In genomic region chr21:42103843-42104242, GRCh38 we compare ENCODE assay signal across 25 cellular contexts. TPM values are rescaled to one million over a fixed set of nuclear protein-coding genes. Genes with fewer than 3 reads are reported as not detected.
DNase-seq lines count a peak whose midpoint lies in the region; ATAC-seq and TF ChIP-seq lines count a peak whose summit lies in the region.
"Had no signal": no experiment of that assay in that cellular context is flagged by ENCODE, and none has a peak within 500 bp of the region (broad histone marks: within the 10 kb centered on the region; RNA-seq: fewer than 3 reads in every experiment).

No MANE protein-coding gene starts in this region.

- H3K9me3 Mint-ChIP-seq in chondrocyte (ENCODE audit: low read depth), result no peaks in the 10 kb centered on the region
- H3K9me3 Mint-ChIP-seq: CD14-positive monocyte; CD4-positive, alpha-beta T cell; CD8-positive, alpha-beta memory T cell; GM23338; HFFc6 had no signal

- H3K9ac ChIP-seq in neuronal stem cell (ENCODE audit: low read depth, low read length, poor library complexity), result peak overlapping the region; percentile 50
- no peak overlapping the region for H3K9ac ChIP-seq in mesendoderm (ENCODE audit: low read length)
- H3K9ac ChIP-seq: BLaER1 treated with 17β-estradiol and CSF1 and Interleukin-3, amounts not matched to agents 10 nM and 100 nM had no signal

- no peaks in the 10 kb centered on the region for H3K79me2 ChIP-seq in hepatocyte
- no peaks in the 10 kb centered on the region for H3K79me2 ChIP-seq in mesendoderm (ENCODE audit: control insufficient read depth, insufficient read depth, low read length)

- no peak overlapping the region for H3K4me2 ChIP-seq in hepatocyte
- no peak overlapping the region for H3K4me2 ChIP-seq in neuronal stem cell (ENCODE audit: insufficient read depth, low read length, poor library complexity, severe bottlenecking)
- H3K4me2 ChIP-seq in mesendoderm (ENCODE audit: low read length), result no peak overlapping the region
- H3K4me2 ChIP-seq: A549, GM23338 had no signal

- peak overlapping the region; percentile 38 for H3K23ac ChIP-seq in neuronal stem cell (ENCODE audit: low read depth, low read length, poor library complexity)
- H3K23ac ChIP-seq in mesendoderm (ENCODE audit: low read length), result no peak overlapping the region

- H3K4me3 ChIP-seq in heart right ventricle (no peak overlapping the region), hepatocyte (no peak overlapping the region), neuronal stem cell (ENCODE audit: low read length in 2 of 2) (no peak overlapping the region), mesendoderm (ENCODE audit: low read length) (no peak overlapping the region)
- H3K4me3 ChIP-seq: A549; BLaER1 treated with 17β-estradiol and CSF1 and Interleukin-3, amounts not matched to agents 10 nM and 100 nM; GM23338; HAP-1 had no signal

- H3K4me3 Mint-ChIP-seq in chondrocyte (ENCODE audit: unreplicated experiment), result no peak overlapping the region
- H3K4me3 Mint-ChIP-seq: CD4-positive, alpha-beta T cell; CD8-positive, alpha-beta memory T cell; GM23338; HFFc6 had no signal

- no peak overlapping the region for H2BK12ac ChIP-seq in neuronal stem cell (ENCODE audit: low read length)

- H2AFZ ChIP-seq in hepatocyte (no peak overlapping the region), neuronal stem cell (ENCODE audit: low read length) (no peak overlapping the region)
- H2AFZ ChIP-seq: GM23338 had no signal

- H3K27me3 ChIP-seq in heart right ventricle, result peaks cover 0 to 42% (median 7%) of the 10 kb centered on the region in 7 donors
- H3K27me3 ChIP-seq in hepatocyte, result no peaks in the 10 kb centered on the region
- peaks cover 0 to 9% (median 0%) of the 10 kb centered on the region in 3 experiments for H3K27me3 ChIP-seq in neuronal stem cell (ENCODE audit: control insufficient read depth in 3 of 3, insufficient read depth in 3 of 3, low read depth in 1 of 3, low read length in 3 of 3)
- H3K27me3 ChIP-seq in mesendoderm (ENCODE audit: insufficient read depth, low read length, poor library complexity), result no peaks in the 10 kb centered on the region

- H3K56ac ChIP-seq in mesendoderm (ENCODE audit: low read length), result no peak overlapping the region

- H3K9me2 ChIP-seq in hepatocyte (replicated peaks; ENCODE audit: insufficient read depth), result no peaks in the 10 kb centered on the region

- intact Hi-C loops in Right ventricle myocardium inferior (cut with DNase I), result no loop called here
- intact Hi-C loops in heart right ventricle (cut with DNase I), result loop anchor here in 1 of 10 donors (10.0 kb wide), 1 partner anchor 89 kb away; the partner anchor contains the start of gene ZBTB21

- H2BK5ac ChIP-seq in neuronal stem cell (ENCODE audit: low read length), result no peak overlapping the region
- H2BK5ac ChIP-seq in mesendoderm (ENCODE audit: low read length), result no peak overlapping the region

- no peak overlapping the region for H3K14ac ChIP-seq in neuronal stem cell (ENCODE audit: low read length)

- ATAC-seq in Right ventricle myocardium inferior (no peak), heart right ventricle (no peak), HG03039 (IDR thresholded peaks at IDR 0.05; ENCODE audit: unreplicated experiment) (no peak)
- ATAC-seq: A549, GM23338 had no signal

- 90 to 92% methylated on average over 13 of the region's 13 CpGs for WGBS in heart right ventricle, 2 donors
- 94% methylated on average over 13 of the region's 13 CpGs for WGBS in hepatocyte (ENCODE audit: low lambda C conversion rate, missing lambda C conversion rate)
- no CpG with 5 or more reads among the region's 13 CpGs for WGBS in neuronal stem cell (ENCODE audit: extremely low coverage in 2 of 2, insufficient read length in 2 of 2, insufficient replicate concordance in 1 of 2), 2 donors
- no CpG with 5 or more reads among the region's 13 CpGs for WGBS in mesendoderm (ENCODE audit: extremely low coverage, insufficient coverage, low lambda C conversion rate)

- H3K4me1 Mint-ChIP-seq in chondrocyte (ENCODE audit: low read depth), result peaks cover 19% of the 10 kb centered on the region

- H3K36me3 ChIP-seq in heart right ventricle (no peaks in the 10 kb centered on the region), hepatocyte (replicated peaks; ENCODE audit: insufficient read depth, low read depth) (no peaks in the 10 kb centered on the region), neuronal stem cell (replicated peaks in 1 of 2; ENCODE audit: control insufficient read depth in 2 of 2, insufficient read depth in 2 of 2, low read length in 2 of 2) (no peaks in the 10 kb centered on the region), mesendoderm (ENCODE audit: control insufficient read depth, insufficient read depth, low read length) (no peaks in the 10 kb centered on the region)
- H3K36me3 ChIP-seq: BE2C; BLaER1 treated with 17β-estradiol and CSF1 and Interleukin-3, amounts not matched to agents 10 nM and 100 nM; HAP-1 had no signal

- DNase-seq in Right ventricle myocardium inferior (ENCODE audit: missing footprints), result peak; percentile 48
- DNase-seq in heart right ventricle, result no peak
- DNase-seq in chondrocyte (ENCODE audit: low spot score), result peak; percentile 74
- DNase-seq in hepatocyte (ENCODE audit: low spot score), result no peak
- DNase-seq in neuronal stem cell (ENCODE audit: low spot score), result no peak
- no peak for DNase-seq in SKM-1 (lab: John Stamatoyannopoulos, UW; ENCODE audit: unreplicated experiment)
- DNase-seq in mesendoderm, result no peak
- DNase-seq: 8988T; ACHN; AML-193; BE2C; Calu3; CD4-positive, alpha-beta T cell; CD8-positive, alpha-beta memory T cell; DMS53; DMS79 treated with DMSO at 0.1 percent for 48 hours; GF-D8; HFFc6 had no signal

- H3K4ac ChIP-seq in neuronal stem cell (ENCODE audit: low read length), result no peak overlapping the region
- no peak overlapping the region for H3K4ac ChIP-seq in mesendoderm (ENCODE audit: low read depth, low read length)

- TF ChIP-seq CTCF in heart right ventricle (IDR thresholded peaks at IDR 0.05) (no peak), chondrocyte (IDR thresholded peaks at IDR 0.05) (no peak), hepatocyte (IDR thresholded peaks at IDR 0.05; ENCODE audit: poor library complexity) (no peak)

- no peak overlapping the region for H3K27ac Mint-ChIP-seq in chondrocyte (ENCODE audit: unreplicated experiment)
- H3K27ac Mint-ChIP-seq: CD14-positive monocyte; CD4-positive, alpha-beta T cell; GM23338; HFFc6 had no signal

- H3K4me1 ChIP-seq in heart right ventricle (peaks cover 0 to 9% (median 5%) of the 10 kb centered on the region in 9 donors), hepatocyte (ENCODE audit: insufficient read depth) (peaks cover 23% of the 10 kb centered on the region), neuronal stem cell (ENCODE audit: control insufficient read depth in 2 of 2, insufficient read depth in 1 of 2, low read depth in 1 of 2, low read length in 2 of 2) (no peaks in the 10 kb centered on the region), mesendoderm (ENCODE audit: control insufficient read depth, low read depth, low read length) (no peaks in the 10 kb centered on the region)
- H3K4me1 ChIP-seq: A549, BE2C, HAP-1 had no signal

- no peaks in the 10 kb centered on the region for H3K27me3 Mint-ChIP-seq in chondrocyte (ENCODE audit: low read depth)
- H3K27me3 Mint-ChIP-seq: CD4-positive, alpha-beta T cell had no signal

- H2AK5ac ChIP-seq in neuronal stem cell (ENCODE audit: low read depth, low read length) (no peak overlapping the region), mesendoderm (ENCODE audit: low read length) (no peak overlapping the region)

- H2BK120ac ChIP-seq in neuronal stem cell (ENCODE audit: low read depth, low read length) (no peak overlapping the region), mesendoderm (ENCODE audit: low read depth, low read length) (no peak overlapping the region)

- H3K18ac ChIP-seq in neuronal stem cell (ENCODE audit: low read length) (no peak overlapping the region), mesendoderm (ENCODE audit: low read length) (no peak overlapping the region)

- H4K5ac ChIP-seq in mesendoderm (ENCODE audit: low read length), result no peak overlapping the region

- H4K8ac ChIP-seq in neuronal stem cell (ENCODE audit: low read depth, low read length), result no peak overlapping the region
- no peak overlapping the region for H4K8ac ChIP-seq in mesendoderm (ENCODE audit: low read depth, low read length)

- no peaks in the 10 kb centered on the region for H3K36me3 Mint-ChIP-seq in chondrocyte (ENCODE audit: low read depth)
- H3K36me3 Mint-ChIP-seq: CD14-positive monocyte; CD8-positive, alpha-beta memory T cell had no signal

- peak overlapping the region; percentile 17 for H2BK15ac ChIP-seq in neuronal stem cell (ENCODE audit: low read length)
- H2BK15ac ChIP-seq in mesendoderm (replicated peaks; ENCODE audit: low read depth), result no peak overlapping the region

- H3K27ac ChIP-seq in heart right ventricle, result no peak overlapping the region
- peak overlapping the region; percentile 84 for H3K27ac ChIP-seq in hepatocyte
- no peak overlapping the region for H3K27ac ChIP-seq in neuronal stem cell (replicated peaks; ENCODE audit: low read length)
- no peak overlapping the region for H3K27ac ChIP-seq in mesendoderm (ENCODE audit: low read depth, low read length)
- H3K27ac ChIP-seq: A549; BLaER1 treated with 17β-estradiol and CSF1 and Interleukin-3, amounts not matched to agents 10 nM and 100 nM had no signal

- no peaks in the 10 kb centered on the region for H4K20me1 ChIP-seq in hepatocyte (ENCODE audit: insufficient read depth, poor library complexity, severe bottlenecking)

- no peaks in the 10 kb centered on the region for H3K9me3 ChIP-seq in heart right ventricle
- H3K9me3 ChIP-seq in hepatocyte (ENCODE audit: low read depth), result no peaks in the 10 kb centered on the region
- H3K9me3 ChIP-seq in neuronal stem cell (replicated peaks in 1 of 2; ENCODE audit: control insufficient read depth in 2 of 2, insufficient read depth in 1 of 2, low read depth in 1 of 2, low read length in 2 of 2), result no peaks in the 10 kb centered on the region
- H3K9me3 ChIP-seq: A549; BE2C; BLaER1 treated with 17β-estradiol and CSF1 and Interleukin-3, amounts not matched to agents 10 nM and 100 nM; HAP-1 had no signal

- H3K79me1 ChIP-seq in neuronal stem cell (ENCODE audit: low read depth, low read length) (no peaks in the 10 kb centered on the region), mesendoderm (ENCODE audit: low read length) (no peaks in the 10 kb centered on the region)

- H4K91ac ChIP-seq in neuronal stem cell (ENCODE audit: low read depth, low read length, poor library complexity), result no peak overlapping the region

RNA-seq across cellular contexts. Expression of gene UMODL1, which starts 32.7 kb away (rescaled TPM):
- not detected for total RNA-seq in Right ventricle myocardium inferior
- under 1 TPM in 3 of 10 donors, not detected in 7; 0.13 to 0.31 (median 0.25) TPM for total RNA-seq in heart right ventricle
- not detected for polyA plus RNA-seq in heart right ventricle
- 0.29 TPM in 1 of 3 replicates, not detected in the others for total RNA-seq in chondrocyte
- 0.16 and 0.47 TPM in 2 replicates for total RNA-seq in hepatocyte
- 0.15 TPM in 1 of 2 replicates, not detected in the other for polyA plus RNA-seq in hepatocyte
- not detected for polyA plus RNA-seq in neuronal stem cell (2013, experiment 1 of 2)
- not detected for polyA plus RNA-seq in neuronal stem cell (2013, experiment 2 of 2)
- polyA plus RNA-seq in mesendoderm (2013, experiment 1 of 2), result 0.07 TPM
- polyA plus RNA-seq in mesendoderm (2013, experiment 2 of 2), result 0.07 TPM
- total RNA-seq: Calu3, G401, GM23338, HFFc6 had no signal
- polyA plus RNA-seq: A549; CD14-positive monocyte; CD8-positive, alpha-beta memory T cell; GM23338 had no signal

Comparison
In these comparisons a context has a peak if more than half of its experiments do, and no peak if none do; other contexts are left out.
1. DNase-seq: peak in Right ventricle myocardium inferior (single experiment) and chondrocyte (single experiment); none in heart right ventricle (0 of 2), hepatocyte (single experiment), neuronal stem cell (single experiment), SKM-1 (single experiment) and mesendoderm (single experiment).